8 cellular contexts compared by ENCODE assay signal in the genomic region with DNA sequence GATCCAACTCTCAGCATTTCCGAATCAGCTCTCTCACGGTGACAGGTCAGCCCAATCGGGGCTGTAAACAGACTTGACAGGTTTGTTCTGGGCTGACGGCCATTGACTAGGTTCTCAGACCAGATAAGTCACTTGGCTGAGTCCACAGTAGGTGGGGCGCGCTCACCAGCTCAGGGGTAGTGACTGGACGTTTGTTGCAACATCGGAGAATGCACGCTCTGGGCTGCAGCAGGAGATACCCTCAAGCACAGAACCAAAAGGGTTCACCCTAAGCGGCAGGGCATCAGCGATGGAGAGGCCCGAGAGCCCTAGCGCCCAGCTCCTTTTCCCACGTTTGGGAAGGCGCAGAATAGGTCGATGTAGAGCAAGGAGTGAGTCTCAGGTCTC. TPM values are rescaled to one million over a fixed set of nuclear protein-coding genes. Genes with fewer than 3 reads are reported as not detected.
DNase-seq lines count a peak whose midpoint lies in the region; ATAC-seq and TF ChIP-seq lines count a peak whose summit lies in the region.

No MANE protein-coding gene starts in this region.

- H3K4me3 Mint-ChIP-seq in WTC11: peak overlapping the region; percentile 98
- peak overlapping the region; percentile 99 for H3K4me3 Mint-ChIP-seq in natural killer cell treated with Interleukin-12 subunit alpha and Interleukin-12 subunit beta and Interleukin-15 and Interleukin-18, amount 100 ng/mL, for 72 hours

- CTCF ChIA-PET in BJ (lab: Yijun Ruan, JAX): interaction anchor here (0.7 to 6.3 kb wide), 12 partner anchors 11 to 693 kb away, joined by 3 to 45 read pairs (median 4); no protein-coding TSS in a partner anchor
- CTCF ChIA-PET in WTC11 (lab: Charles Lee): interaction anchor here (1.3 to 2.8 kb wide), 6 partner anchors 11 to 867 kb away, joined by 3 to 19 read pairs (median 6); no protein-coding TSS in a partner anchor

- no peaks in the 10 kb centered on the region for H3K36me3 ChIP-seq in BJ (ENCODE audit: control insufficient read depth, insufficient read depth, low read length)

- H3K27me3 ChIP-seq in BJ (ENCODE audit: control insufficient read depth, insufficient read depth, low read length): no peaks in the 10 kb centered on the region

- DNase-seq in BJ (ENCODE audit: low read depth) (no peak), WTC11 (ENCODE audit: low spot score) (peak; percentile 56), fibroblast of pulmonary artery (ENCODE audit: low read depth) (peak; percentile 92)
- peak; percentile 81 for DNase-seq in natural killer cell treated with Interleukin-12 subunit alpha and Interleukin-12 subunit beta and Interleukin-15 and Interleukin-18, amount 100 ng/mL, for 72 hours (ENCODE audit: low spot score)
- no peak for DNase-seq in central memory CD4-positive, alpha-beta T cell

- POLR2A ChIA-PET in BJ (lab: Charles Lee): interaction anchor here (1.1 to 1.2 kb wide), 2 partner anchors 325 to 327 kb away, joined by 3 to 6 read pairs; no protein-coding TSS in a partner anchor
- POLR2A ChIA-PET in WTC11 (lab: Charles Lee): interaction anchor here (1.2 to 3.0 kb wide), 9 partner anchors 11 to 526 kb away, joined by 3 to 24 read pairs (median 8); partner anchors contain the start of gene ATAD1

- TF ChIP-seq CTCF in BJ (IDR thresholded peaks at IDR 0.05; ENCODE audit: insufficient read depth, low read depth, low read length): peak; percentile 39; the same call in 1 of the 2 replicates
- no peak for TF ChIP-seq CTCF in WTC11 (IDR thresholded peaks at IDR 0.05)
- no peak for TF ChIP-seq CTCF in fibroblast of pulmonary artery (IDR thresholded peaks at IDR 0.05; ENCODE audit: low read length, missing control alignments)

- peaks cover 4% of the 10 kb centered on the region for H3K27me3 Mint-ChIP-seq in WTC11 (ENCODE audit: low read depth)
- no peaks in the 10 kb centered on the region for H3K27me3 Mint-ChIP-seq in natural killer cell treated with Interleukin-12 subunit alpha and Interleukin-12 subunit beta and Interleukin-15 and Interleukin-18, amount 100 ng/mL, for 72 hours

- H3K4me3 ChIP-seq in BJ (ENCODE audit: low read depth, low read length) (peak overlapping the region; percentile 84), fibroblast of pulmonary artery (replicated peaks; ENCODE audit: low read depth, low read length) (peak overlapping the region; percentile 85)

- H3K4me1 Mint-ChIP-seq in WTC11: peaks cover 26% of the 10 kb centered on the region
- peaks cover 41 to 45% of the 10 kb centered on the region in 2 donors for H3K4me1 Mint-ChIP-seq in natural killer cell treated with Interleukin-12 subunit alpha and Interleukin-12 subunit beta and Interleukin-15 and Interleukin-18, amount 100 ng/mL, for 72 hours (ENCODE audit: low read depth in 2 of 2)

- H3K27ac Mint-ChIP-seq in WTC11: peak overlapping the region; percentile 86
- peak overlapping the region; percentile 93 for H3K27ac Mint-ChIP-seq in natural killer cell treated with Interleukin-12 subunit alpha and Interleukin-12 subunit beta and Interleukin-15 and Interleukin-18, amount 100 ng/mL, for 72 hours

- H3K9me3 Mint-ChIP-seq in WTC11: no peaks in the 10 kb centered on the region
- H3K9me3 Mint-ChIP-seq in natural killer cell treated with Interleukin-12 subunit alpha and Interleukin-12 subunit beta and Interleukin-15 and Interleukin-18, amount 100 ng/mL, for 72 hours: no peaks in the 10 kb centered on the region

- ATAC-seq in GM19035 (IDR thresholded peaks at IDR 0.05; ENCODE audit: unreplicated experiment) (peak; percentile 20), HG03521 (IDR thresholded peaks at IDR 0.05; ENCODE audit: unreplicated experiment) (peak; percentile 14), WTC11 (peak; percentile 0; the same call in 1 of the 2 replicates), HG02610 (IDR thresholded peaks at IDR 0.05; ENCODE audit: unreplicated experiment) (no peak)
- peak; percentile 37 to 66 for ATAC-seq in natural killer cell treated with Interleukin-12 subunit alpha and Interleukin-12 subunit beta and Interleukin-15 and Interleukin-18, amount 100 ng/mL, for 72 hours

- peaks cover 1% of the 10 kb centered on the region for H3K36me3 Mint-ChIP-seq in WTC11
- peaks cover 8% of the 10 kb centered on the region for H3K36me3 Mint-ChIP-seq in natural killer cell treated with Interleukin-12 subunit alpha and Interleukin-12 subunit beta and Interleukin-15 and Interleukin-18, amount 100 ng/mL, for 72 hours

TF ChIP-seq in WTC11, 78 proteins besides CTCF, POLR2A, EP300 and RAD21:
- TF ChIP-seq ATF6 (CRISPR knock-in tag; IDR thresholded peaks at IDR 0.05) (no peak), ATF1 (CRISPR knock-in tag; IDR thresholded peaks at IDR 0.05) (0 out of 2 replicates have a peak, but pooled peaks have one; percentile 38), ERG (CRISPR knock-in tag; IDR thresholded peaks at IDR 0.05) (0 out of 2 replicates have a peak, but pooled peaks have one; percentile 14), GABPB1 (CRISPR knock-in tag; IDR thresholded peaks at IDR 0.05) (peak; percentile 47; the same call in 1 of the 2 replicates)

RNA-seq across cellular contexts. Expression of gene KLLN, which starts 1.8 kb away (rescaled TPM):
- polyA plus RNA-seq in BJ (2011; rRNA removed): 0.42 and 0.44 TPM in 2 replicates
- 0.47 and 0.57 TPM in 2 replicates for polyA minus RNA-seq in BJ (2011; rRNA and poly(A)+ RNA removed)
- total RNA-seq in WTC11 (2021): 0.52 to 1.1 TPM (median 1.0 TPM) in 3 replicates
- under 1 TPM; 0.17 to 0.52 TPM for total RNA-seq in natural killer cell treated with Interleukin-12 subunit alpha and Interleukin-12 subunit beta and Interleukin-15 and Interleukin-18, amount 100 ng/mL, for 72 hours

RNA-seq across cellular contexts. Expression of gene PTEN, which starts 1.9 kb away (rescaled TPM):
- 29.6 and 66.9 TPM in 2 replicates for polyA plus RNA-seq in BJ (2011; rRNA removed)
- polyA minus RNA-seq in BJ (2011; rRNA and poly(A)+ RNA removed): 55.7 and 87.5 TPM in 2 replicates
- total RNA-seq in WTC11 (2021): 44.5 to 54.2 TPM (median 45.6 TPM) in 3 replicates
- total RNA-seq in natural killer cell treated with Interleukin-12 subunit alpha and Interleukin-12 subunit beta and Interleukin-15 and Interleukin-18, amount 100 ng/mL, for 72 hours: 10 to 100 TPM; 49.8 to 75.3 TPM

RNA-seq across cellular contexts. Expression of gene ATAD1, which starts 43.5 kb away (rescaled TPM):
- 13.7 and 36.1 TPM in 2 replicates for polyA plus RNA-seq in BJ (2011; rRNA removed)
- polyA minus RNA-seq in BJ (2011; rRNA and poly(A)+ RNA removed): 11.1 and 12.3 TPM in 2 replicates
- 43.7 to 46.7 TPM (median 45.5 TPM) in 3 replicates for total RNA-seq in WTC11 (2021)
- 10 to 100 TPM; 48.3 to 65.2 TPM for total RNA-seq in natural killer cell treated with Interleukin-12 subunit alpha and Interleukin-12 subunit beta and Interleukin-15 and Interleukin-18, amount 100 ng/mL, for 72 hours

Comparison
In these comparisons a context has a peak if more than half of its experiments do, and no peak if none do; other contexts are left out.
1. DNase-seq: peak in WTC11 (single experiment), fibroblast of pulmonary artery (single experiment) and natural killer cell treated with Interleukin-12 subunit alpha and Interleukin-12 subunit beta and Interleukin-15 and Interleukin-18, amount 100 ng/mL, for 72 hours (single experiment); none in BJ (single experiment) and central memory CD4-positive, alpha-beta T cell (single experiment).